8 cellular contexts compared by ENCODE assay signal in the genomic region with DNA sequence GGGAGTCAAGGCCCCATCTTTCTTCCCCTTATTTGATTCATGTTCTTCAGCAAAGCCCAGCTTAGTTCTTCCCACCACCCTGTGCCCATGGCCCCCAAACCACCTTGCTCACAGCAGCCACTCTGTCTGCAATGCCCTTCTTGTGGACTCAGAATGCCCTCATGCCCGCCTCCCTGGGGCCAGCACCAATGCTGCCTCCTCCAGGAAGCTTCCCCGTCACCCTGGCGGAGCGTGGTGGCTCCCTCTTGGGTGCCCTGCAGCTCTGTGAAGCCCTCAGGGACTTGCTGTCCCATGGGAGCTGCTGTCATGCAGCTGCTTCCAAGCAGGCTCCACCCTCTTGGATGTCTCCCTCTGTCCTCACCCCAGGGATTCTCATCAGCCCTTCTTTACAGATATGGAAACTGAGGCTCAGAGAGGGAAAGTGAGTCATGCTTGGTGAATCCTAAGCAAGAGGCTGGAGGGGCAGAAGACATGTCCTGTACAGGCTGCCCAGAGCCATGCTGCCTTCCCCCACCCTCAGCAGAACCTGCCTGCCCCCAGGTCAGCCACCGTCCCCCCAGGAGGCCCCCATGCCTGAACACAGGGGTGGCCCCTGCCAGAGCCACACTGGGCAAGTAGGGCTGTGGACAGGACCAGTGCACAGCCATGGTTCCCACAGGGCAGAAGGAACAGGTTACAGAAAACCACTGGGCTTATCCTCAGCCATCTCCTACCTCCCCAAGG. TPM values are rescaled to one million over a fixed set of nuclear protein-coding genes. Genes with fewer than 3 reads are reported as not detected.
DNase-seq lines count a peak whose midpoint lies in the region; ATAC-seq and TF ChIP-seq lines count a peak whose summit lies in the region.

No MANE protein-coding gene starts in this region.

- H3K4me3 ChIP-seq in upper lobe of right lung, result no peak overlapping the region

- H3K9me3 ChIP-seq in upper lobe of right lung, result no peaks in the 10 kb centered on the region

- H3K27ac ChIP-seq in upper lobe of right lung, result no peak overlapping the region

- no peaks in the 10 kb centered on the region for H3K36me3 ChIP-seq in upper lobe of right lung

- POLR2A ChIA-PET in activated CD4-positive, alpha-beta memory T cell treated with anti-CD3 and anti-CD28 coated beads, Interleukin-2, amount 10 ng/mL, durations not matched to agents 7 days and 5 days (lab: Charles Lee), result interaction anchor here (4.2 kb wide), 1 partner anchor 12 kb away, joined by 91 read pairs; a partner anchor contains a TSS

- H3K36me3 Mint-ChIP-seq in activated CD4-positive, alpha-beta memory T cell treated with anti-CD3 and anti-CD28 coated beads, Interleukin-2, amount 10 ng/mL, durations not matched to agents 7 days and 5 days (ENCODE audit: low read depth), result no peaks in the 10 kb centered on the region

- intact Hi-C loops in cardiac septum (cut with DNase I) (no loop called here), left cardiac atrium (cut with DNase I) (no loop called here), upper lobe of right lung (cut with DNase I) (no loop called here)

- CTCF ChIA-PET in activated CD4-positive, alpha-beta memory T cell treated with anti-CD3 and anti-CD28 coated beads, Interleukin-2, amount 10 ng/mL, durations not matched to agents 7 days and 5 days (lab: Charles Lee), result interaction anchor here (0.7 to 3.0 kb wide), 5 partner anchors 9 to 165 kb away, joined by 3 to 14 read pairs (median 5); no protein-coding TSS in a partner anchor

- no peak overlapping the region for H3K4me3 Mint-ChIP-seq in activated CD4-positive, alpha-beta memory T cell treated with anti-CD3 and anti-CD28 coated beads, Interleukin-2, amount 10 ng/mL, durations not matched to agents 7 days and 5 days

- no peak for TF ChIP-seq CTCF in upper lobe of right lung (IDR thresholded peaks at IDR 0.05)

- H3K4me1 ChIP-seq in upper lobe of right lung, result no peaks in the 10 kb centered on the region

- ATAC-seq in left cardiac atrium (no peak), HG02885 (IDR thresholded peaks at IDR 0.05; ENCODE audit: poor library complexity, unreplicated experiment) (peak; percentile 24), upper lobe of right lung (peak; percentile 3), HG02884 (IDR thresholded peaks at IDR 0.05; ENCODE audit: unreplicated experiment) (no peak)

- no peaks in the 10 kb centered on the region for H3K27me3 ChIP-seq in upper lobe of right lung

- H3K4me1 Mint-ChIP-seq in activated CD4-positive, alpha-beta memory T cell treated with anti-CD3 and anti-CD28 coated beads, Interleukin-2, amount 10 ng/mL, durations not matched to agents 7 days and 5 days, result peaks cover 60% of the 10 kb centered on the region

- H3K9me3 Mint-ChIP-seq in activated CD4-positive, alpha-beta memory T cell treated with anti-CD3 and anti-CD28 coated beads, Interleukin-2, amount 10 ng/mL, durations not matched to agents 7 days and 5 days, result no peaks in the 10 kb centered on the region

- peak overlapping the region; percentile 80 for H3K27ac Mint-ChIP-seq in activated CD4-positive, alpha-beta memory T cell treated with anti-CD3 and anti-CD28 coated beads, Interleukin-2, amount 10 ng/mL, durations not matched to agents 7 days and 5 days

- H3K27me3 Mint-ChIP-seq in activated CD4-positive, alpha-beta memory T cell treated with anti-CD3 and anti-CD28 coated beads, Interleukin-2, amount 10 ng/mL, durations not matched to agents 7 days and 5 days, result no peaks in the 10 kb centered on the region

- DNase-seq in cardiac septum (ENCODE audit: low spot score) (peak; percentile 49), left cardiac atrium (no peak), upper lobe of right lung (peak; percentile 60), middle frontal gyrus (ENCODE audit: extremely low spot score, low spot score) (no peak), RKO (ENCODE audit: low spot score) (no peak)
- no peak for DNase-seq in activated CD4-positive, alpha-beta memory T cell treated with anti-CD3 and anti-CD28 coated beads, Interleukin-2, amount 10 ng/mL, durations not matched to agents 7 days and 5 days

RNA-seq across cellular contexts. Expression of a gene that starts 11.8 kb away (rescaled TPM):
- total RNA-seq in cardiac septum, result 1.3 TPM
- 1 to 10 TPM; 1.6 to 2.4 TPM for total RNA-seq in left cardiac atrium
- 10 to 100 TPM; 40.8 to 42.5 TPM for total RNA-seq in activated CD4-positive, alpha-beta memory T cell treated with anti-CD3 and anti-CD28 coated beads, Interleukin-2, amount 10 ng/mL, durations not matched to agents 7 days and 5 days
- total RNA-seq in upper lobe of right lung, result 4.4 TPM

RNA-seq across cellular contexts. Expression of a gene that starts 18.8 kb away (rescaled TPM):
- total RNA-seq in cardiac septum (not detected), left cardiac atrium (not detected), upper lobe of right lung (not detected)
- under 1 TPM; 0.25 to 0.53 TPM for total RNA-seq in activated CD4-positive, alpha-beta memory T cell treated with anti-CD3 and anti-CD28 coated beads, Interleukin-2, amount 10 ng/mL, durations not matched to agents 7 days and 5 days

RNA-seq across cellular contexts. Expression of a gene that starts 40.7 kb away (rescaled TPM):
- total RNA-seq in cardiac septum, result 5.5 TPM
- total RNA-seq in left cardiac atrium, result 1 to 10 TPM; 1.6 to 2.3 TPM
- under 1 TPM in 1 of 2 experiments, not detected in 1; 0.05 TPM for total RNA-seq in activated CD4-positive, alpha-beta memory T cell treated with anti-CD3 and anti-CD28 coated beads, Interleukin-2, amount 10 ng/mL, durations not matched to agents 7 days and 5 days
- 0.14 TPM for total RNA-seq in upper lobe of right lung

RNA-seq across cellular contexts. Expression of a gene that starts 51.5 kb away (rescaled TPM):
- total RNA-seq in cardiac septum (142 TPM), left cardiac atrium (100 to 1,000 TPM; 135 to 185 TPM), upper lobe of right lung (156 TPM)
- 100 to 1,000 TPM; 108 to 113 TPM for total RNA-seq in activated CD4-positive, alpha-beta memory T cell treated with anti-CD3 and anti-CD28 coated beads, Interleukin-2, amount 10 ng/mL, durations not matched to agents 7 days and 5 days

Comparison
In these comparisons a context has a peak if more than half of its experiments do, and no peak if none do; other contexts are left out.
1. DNase-seq: peak in cardiac septum (single experiment) and upper lobe of right lung (single experiment); none in left cardiac atrium (single experiment), activated CD4-positive, alpha-beta memory T cell treated with anti-CD3 and anti-CD28 coated beads, Interleukin-2, amount 10 ng/mL, durations not matched to agents 7 days and 5 days (single experiment), middle frontal gyrus (single experiment) and RKO (single experiment).
2. ATAC-seq: peak in HG02885 (single experiment) and upper lobe of right lung (single experiment); none in left cardiac atrium (0 of 2) and HG02884 (single experiment).